Comparison of ENCODE assay signal across 9 cellular contexts in genomic region chr20:20366896-20367680, GRCh38. TPM values are rescaled to one million over a fixed set of nuclear protein-coding genes. Genes with fewer than 3 reads are reported as not detected.
DNase-seq lines count a peak whose midpoint lies in the region; ATAC-seq and TF ChIP-seq lines count a peak whose summit lies in the region.
"Had no signal": no experiment of that assay in that cellular context is flagged by ENCODE, and none has a peak within 500 bp of the region (broad histone marks: within the 10 kb centered on the region; RNA-seq: fewer than 3 reads in every experiment).

No MANE protein-coding gene starts in this region.

- CTCF ChIA-PET in activated CD8-positive, alpha-beta T cell treated with anti-CD3 and anti-CD28 coated beads for 36 hours (lab: Charles Lee): interaction anchor here (0.6 kb wide), 1 partner anchor 199 kb away, joined by 3 read pairs; no protein-coding TSS in a partner anchor
- CTCF ChIA-PET in T-cell (lab: Charles Lee): interaction anchor here (0.6 kb wide), 2 partner anchors 459 to 1134 kb away, joined by 4 to 6 read pairs; no protein-coding TSS in a partner anchor

- POLR2A ChIA-PET in activated CD8-positive, alpha-beta T cell treated with anti-CD3 and anti-CD28 coated beads for 36 hours (lab: Charles Lee): interaction anchor here (0.6 kb wide), 2 partner anchors 189 to 1135 kb away, joined by 3 read pairs; no protein-coding TSS in a partner anchor
- POLR2A ChIA-PET in T-cell (lab: Charles Lee): interaction anchor here in 1 of 2 donors (0.6 kb wide), 1 partner anchor 93 kb away, joined by 5 read pairs; no protein-coding TSS in a partner anchor

- DNase-seq in left ventricle myocardium inferior (no peak), Right ventricle myocardium inferior (ENCODE audit: missing footprints) (no peak), iPS-NIHi11 (ENCODE audit: low spot score) (peak; percentile 27), upper lobe of left lung (peak in 1 of 2 donors; percentile 77), T-cell (no peak), glomerular visceral epithelial cell (ENCODE audit: extremely low spot score) (no peak)
- peak; percentile 10 for DNase-seq in activated CD8-positive, alpha-beta T cell treated with anti-CD3 and anti-CD28 coated beads for 36 hours
- DNase-seq: DND-41 had no signal

- peaks cover 67% of the 10 kb centered on the region for H3K27me3 Mint-ChIP-seq in activated CD8-positive, alpha-beta T cell treated with anti-CD3 and anti-CD28 coated beads for 36 hours
- peaks cover 49 to 62% of the 10 kb centered on the region in 2 donors for H3K27me3 Mint-ChIP-seq in T-cell

- no peak for TF ChIP-seq EP300 in upper lobe of left lung (IDR thresholded peaks at IDR 0.05)

- no peaks in the 10 kb centered on the region for H3K36me3 Mint-ChIP-seq in activated CD8-positive, alpha-beta T cell treated with anti-CD3 and anti-CD28 coated beads for 36 hours (ENCODE audit: low read depth)
- no peaks in the 10 kb centered on the region for H3K36me3 Mint-ChIP-seq in T-cell

- intact Hi-C loops in left ventricle myocardium inferior (cut with micrococcal nuclease): loop anchor here (10.0 kb wide), 1 partner anchor 208 kb away; no protein-coding TSS in a partner anchor
- intact Hi-C loops in Right ventricle myocardium inferior (cut with DNase I): loop anchor here (10.0 kb wide), 1 partner anchor 98 kb away; no protein-coding TSS in a partner anchor
- intact Hi-C loops in activated CD8-positive, alpha-beta T cell treated with anti-CD3 and anti-CD28 coated beads for 36 hours (cut with micrococcal nuclease): loop anchor here (10.0 kb wide), 1 partner anchor 128 kb away; no protein-coding TSS in a partner anchor

- no peak for ATAC-seq in Right ventricle myocardium inferior
- no peak for ATAC-seq in activated CD8-positive, alpha-beta T cell treated with anti-CD3 and anti-CD28 coated beads for 36 hours
- ATAC-seq in upper lobe of left lung (ENCODE audit: low FRiP score in 2 of 2): no peak
- no peak for ATAC-seq in T-cell (replicated peaks in 1 of 4)
- no peak for ATAC-seq in HG03175 (IDR thresholded peaks at IDR 0.05; ENCODE audit: unreplicated experiment)

- H3K9me3 Mint-ChIP-seq in activated CD8-positive, alpha-beta T cell treated with anti-CD3 and anti-CD28 coated beads for 36 hours: no peaks in the 10 kb centered on the region
- no peaks in the 10 kb centered on the region for H3K9me3 Mint-ChIP-seq in T-cell

- 4 to 7% methylated on average over 9 to 66 of the region's 70 CpGs for WGBS in upper lobe of left lung, 2 donors

- H3K4me1 ChIP-seq in left ventricle myocardium inferior (peaks cover 43% of the 10 kb centered on the region), upper lobe of left lung (peaks cover 35 to 59% (median 41%) of the 10 kb centered on the region in 4 donors)

- H3K4me1 Mint-ChIP-seq in activated CD8-positive, alpha-beta T cell treated with anti-CD3 and anti-CD28 coated beads for 36 hours (ENCODE audit: low read depth): peaks cover 22% of the 10 kb centered on the region
- peaks cover 16 to 24% (median 17%) of the 10 kb centered on the region in 3 donors for H3K4me1 Mint-ChIP-seq in T-cell

- H3K27ac Mint-ChIP-seq in activated CD8-positive, alpha-beta T cell treated with anti-CD3 and anti-CD28 coated beads for 36 hours: no peak overlapping the region
- H3K27ac Mint-ChIP-seq in T-cell: no peak overlapping the region

- H3K4me3 ChIP-seq in left ventricle myocardium inferior (peak overlapping the region; percentile 52), upper lobe of left lung (peak overlapping the region in 3 of 4 donors; percentile 20 to 37 (median 35))

- H3K27ac ChIP-seq in left ventricle myocardium inferior (replicated peaks) (no peak overlapping the region), upper lobe of left lung (no peak overlapping the region)

- no peaks in the 10 kb centered on the region for H3K36me3 ChIP-seq in left ventricle myocardium inferior
- H3K36me3 ChIP-seq in upper lobe of left lung: no peaks in the 10 kb centered on the region

- no peak for TF ChIP-seq POLR2A in upper lobe of left lung (IDR thresholded peaks at IDR 0.05)

- H3K9me3 ChIP-seq in left ventricle myocardium inferior (replicated peaks): no peaks in the 10 kb centered on the region
- no peaks in the 10 kb centered on the region for H3K9me3 ChIP-seq in upper lobe of left lung

- TF ChIP-seq CTCF in left ventricle myocardium inferior (IDR thresholded peaks at IDR 0.05; ENCODE audit: borderline replicate concordance): no peak
- no peak for TF ChIP-seq CTCF in activated CD8-positive, alpha-beta T cell treated with anti-CD3 and anti-CD28 coated beads for 36 hours (IDR thresholded peaks at IDR 0.05)
- no peak for TF ChIP-seq CTCF in upper lobe of left lung (IDR thresholded peaks at IDR 0.05)

- H3K4me3 Mint-ChIP-seq in activated CD8-positive, alpha-beta T cell treated with anti-CD3 and anti-CD28 coated beads for 36 hours: peak overlapping the region; percentile 64
- peak overlapping the region in 1 of 3 donors; percentile 60 for H3K4me3 Mint-ChIP-seq in T-cell

- H3K27me3 ChIP-seq in left ventricle myocardium inferior (ENCODE audit: low read depth): peaks cover 99% of the 10 kb centered on the region
- peaks cover 0 to 79% (median 53%) of the 10 kb centered on the region in 4 donors for H3K27me3 ChIP-seq in upper lobe of left lung

RNA-seq across cellular contexts. Expression of gene INSM1, which starts 0.8 kb away (rescaled TPM):
- total RNA-seq in left ventricle myocardium inferior (not detected), Right ventricle myocardium inferior (not detected), upper lobe of left lung (not detected), T-cell (not detected)
- under 1 TPM; 0.76 to 0.99 TPM for total RNA-seq in activated CD8-positive, alpha-beta T cell treated with anti-CD3 and anti-CD28 coated beads for 36 hours

Comparison
In these comparisons a context has a peak if more than half of its experiments do, and no peak if none do; other contexts are left out.
1. DNase-seq: peak in activated CD8-positive, alpha-beta T cell treated with anti-CD3 and anti-CD28 coated beads for 36 hours (single experiment) and iPS-NIHi11 (single experiment); none in left ventricle myocardium inferior (single experiment), Right ventricle myocardium inferior (single experiment), T-cell (0 of 34) and glomerular visceral epithelial cell (single experiment).